ENCODE assay signal across 1 cellular context in the genomic region with DNA sequence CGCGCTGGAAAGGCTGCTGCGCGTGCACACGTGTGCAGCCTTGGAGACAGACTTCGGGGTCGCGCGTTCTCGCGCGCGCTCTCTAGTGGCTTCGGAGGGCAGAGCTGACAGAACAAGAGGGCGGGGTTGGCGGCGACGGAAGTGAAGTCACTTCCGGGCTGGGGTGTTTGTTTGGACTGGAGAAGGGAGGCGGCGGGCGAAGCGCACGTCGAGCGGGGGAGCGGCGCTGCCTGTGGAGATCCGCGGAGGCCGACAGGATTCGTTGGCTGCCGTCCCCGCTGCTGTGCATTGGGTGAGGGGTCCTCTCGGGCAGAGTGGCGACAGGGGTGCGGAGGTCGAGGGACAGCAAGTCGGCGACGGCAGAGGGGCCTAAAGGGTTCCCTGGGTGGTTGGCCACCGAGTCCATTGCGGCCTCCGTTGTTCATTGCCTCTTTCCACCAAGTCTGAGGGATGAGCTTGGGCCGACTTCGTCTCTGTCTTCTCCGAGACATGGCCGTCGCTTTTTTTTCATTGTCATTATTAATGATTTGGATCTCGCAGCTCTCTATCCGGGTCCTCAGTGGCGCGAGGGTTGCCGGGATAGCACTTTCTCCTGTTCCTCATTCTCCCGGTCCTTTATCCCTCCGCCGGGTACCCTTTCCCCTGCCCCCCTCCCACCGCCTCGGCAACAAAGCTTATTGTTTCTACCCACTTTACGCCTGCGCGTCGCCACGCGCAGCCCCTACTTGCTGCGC.
A peak's percentile ranks its signal among the peaks of the same experiment; 100 is the strongest.
TF ChIP-seq lines count a peak whose summit lies in the region.

A gene with protein sequence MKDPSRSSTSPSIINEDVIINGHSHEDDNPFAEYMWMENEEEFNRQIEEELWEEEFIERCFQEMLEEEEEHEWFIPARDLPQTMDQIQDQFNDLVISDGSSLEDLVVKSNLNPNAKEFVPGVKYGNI (plus strand): TSS at position 166 of the 734 bp plus-strand sequence. CDS start 21,931 bp downstream, outside the sequence.

TF ChIP-seq in HepG2, 621 proteins besides CTCF, POLR2A, EP300 and RAD21 (continued from another document and continues in another):
- TF ChIP-seq MXI1 (IDR thresholded peaks at IDR 0.05; ENCODE audit: borderline replicate concordance, low read depth, low read length) (peak; percentile 99), RFX3 (CRISPR knock-in tag; IDR thresholded peaks at IDR 0.05) (0 out of 2 replicates have a peak, but pooled peaks have one; percentile 5), TGIF2 (CRISPR knock-in tag; IDR thresholded peaks at IDR 0.05) (peak; percentile 51; the same call in 1 of the 2 replicates), NFIB (CRISPR knock-in tag; IDR thresholded peaks at IDR 0.05; ENCODE audit: borderline replicate concordance) (no peak), ZNF33A (CRISPR knock-in tag; IDR thresholded peaks at IDR 0.05; ENCODE audit: borderline replicate concordance) (no peak), ZNF563 (CRISPR knock-in tag; IDR thresholded peaks at IDR 0.05) (no peak), ZNF431 (CRISPR knock-in tag; IDR thresholded peaks at IDR 0.05; ENCODE audit: borderline replicate concordance, low read depth) (peak; percentile 81; the same call in 1 of the 2 replicates), ZNF350 (CRISPR knock-in tag; IDR thresholded peaks at IDR 0.05; ENCODE audit: borderline replicate concordance, low read depth) (no peak; the same call in 1 of the 2 replicates), TBX2 (CRISPR knock-in tag; IDR thresholded peaks at IDR 0.05; ENCODE audit: borderline replicate concordance) (peak; percentile 85), ATF7 (IDR thresholded peaks at IDR 0.05) (no peak), ATF7 (CRISPR knock-in tag; IDR thresholded peaks at IDR 0.05) (peak; percentile 75), DR1 (CRISPR knock-in tag; IDR thresholded peaks at IDR 0.05) (peak; percentile 71; the same call in 1 of the 2 replicates), ZNF337 (CRISPR knock-in tag; IDR thresholded peaks at IDR 0.05; ENCODE audit: borderline replicate concordance, low read depth) (0 out of 2 replicates have a peak, but pooled peaks have one; percentile 68), SP5 (CRISPR knock-in tag; IDR thresholded peaks at IDR 0.05; ENCODE audit: borderline replicate concordance, low read depth) (peak; percentile 65; the same call in 1 of the 2 replicates), ZNF577 (CRISPR knock-in tag; IDR thresholded peaks at IDR 0.05; ENCODE audit: borderline replicate concordance, low read depth) (no peak; the same call in 1 of the 2 replicates), ZNF33B (CRISPR knock-in tag; IDR thresholded peaks at IDR 0.05) (peak; percentile 57; the same call in 1 of the 2 replicates), GPN1 (CRISPR knock-in tag; IDR thresholded peaks at IDR 0.05; ENCODE audit: borderline replicate concordance) (no peak; the same call in 1 of the 2 replicates), RFX1 (IDR thresholded peaks at IDR 0.05) (no peak), ZBTB8A (CRISPR knock-in tag; IDR thresholded peaks at IDR 0.05; ENCODE audit: borderline replicate concordance, low read depth) (peak; percentile 81; the same call in 1 of the 2 replicates), ZFP36L1 (CRISPR knock-in tag; IDR thresholded peaks at IDR 0.05) (no peak), ZNF382 (CRISPR knock-in tag; IDR thresholded peaks at IDR 0.05; ENCODE audit: borderline replicate concordance) (no peak), PHF5A (CRISPR knock-in tag; IDR thresholded peaks at IDR 0.05; ENCODE audit: low read depth, unreplicated experiment) (no peak), ZNF326 (CRISPR knock-in tag; IDR thresholded peaks at IDR 0.05; ENCODE audit: borderline replicate concordance) (no peak), MAFK (conservative IDR thresholded peaks at IDR 0.05 in 1 of 2, IDR thresholded peaks at IDR 0.05 in 1 of 2; ENCODE audit: low read length in 2 of 2) (no peak), MED8 (CRISPR knock-in tag; IDR thresholded peaks at IDR 0.05; ENCODE audit: insufficient replicate concordance) (peak; percentile 82), KLF6 (CRISPR knock-in tag; IDR thresholded peaks at IDR 0.05) (peak; percentile 56; the same call in 1 of the 2 replicates), NCOA1 (CRISPR knock-in tag; IDR thresholded peaks at IDR 0.05) (no peak), ZNF331 (CRISPR knock-in tag; IDR thresholded peaks at IDR 0.05) (peak; percentile 56; the same call in 1 of the 2 replicates), ZNF20 (CRISPR knock-in tag; IDR thresholded peaks at IDR 0.05) (no peak), KLF12 (CRISPR knock-in tag; IDR thresholded peaks at IDR 0.05; ENCODE audit: borderline replicate concordance) (no peak; the same call in none of the 2 replicates), TOE1 (CRISPR knock-in tag; IDR thresholded peaks at IDR 0.05) (no peak), SOX5 (CRISPR knock-in tag; IDR thresholded peaks at IDR 0.05; ENCODE audit: borderline replicate concordance) (peak; percentile 92), ZSCAN20 (CRISPR knock-in tag; IDR thresholded peaks at IDR 0.05; ENCODE audit: borderline replicate concordance) (no peak), ARNT2 (CRISPR knock-in tag; IDR thresholded peaks at IDR 0.05; ENCODE audit: low read depth) (no peak), KMT2B (CRISPR knock-in tag; IDR thresholded peaks at IDR 0.05) (peak; percentile 85), STAT5B (CRISPR knock-in tag; IDR thresholded peaks at IDR 0.05) (no peak), KLF13 (CRISPR knock-in tag; IDR thresholded peaks at IDR 0.05) (no peak; the same call in 1 of the 2 replicates), ZC3H4 (CRISPR knock-in tag; IDR thresholded peaks at IDR 0.05; ENCODE audit: borderline replicate concordance) (no peak), HMG20B (CRISPR knock-in tag; conservative IDR thresholded peaks at IDR 0.05) (peak; percentile 16; the same call in 1 of the 2 replicates)
- TF ChIP-seq, protein P1, sequence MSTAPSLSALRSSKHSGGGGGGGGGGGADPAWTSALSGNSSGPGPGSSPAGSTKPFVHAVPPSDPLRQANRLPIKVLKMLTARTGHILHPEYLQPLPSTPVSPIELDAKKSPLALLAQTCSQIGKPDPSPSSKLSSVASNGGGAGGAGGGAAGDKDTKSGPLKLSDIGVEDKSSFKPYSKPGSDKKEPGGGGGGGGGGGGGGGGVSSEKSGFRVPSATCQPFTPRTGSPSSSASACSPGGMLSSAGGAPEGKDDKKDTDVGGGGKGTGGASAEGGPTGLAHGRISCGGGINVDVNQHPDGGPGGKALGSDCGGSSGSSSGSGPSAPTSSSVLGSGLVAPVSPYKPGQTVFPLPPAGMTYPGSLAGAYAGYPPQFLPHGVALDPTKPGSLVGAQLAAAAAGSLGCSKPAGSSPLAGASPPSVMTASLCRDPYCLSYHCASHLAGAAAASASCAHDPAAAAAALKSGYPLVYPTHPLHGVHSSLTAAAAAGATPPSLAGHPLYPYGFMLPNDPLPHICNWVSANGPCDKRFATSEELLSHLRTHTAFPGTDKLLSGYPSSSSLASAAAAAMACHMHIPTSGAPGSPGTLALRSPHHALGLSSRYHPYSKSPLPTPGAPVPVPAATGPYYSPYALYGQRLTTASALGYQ (CRISPR knock-in tag; IDR thresholded peaks at IDR 0.05) = no peak; the same call in 1 of the 2 replicates
- TF ChIP-seq, protein P2, sequence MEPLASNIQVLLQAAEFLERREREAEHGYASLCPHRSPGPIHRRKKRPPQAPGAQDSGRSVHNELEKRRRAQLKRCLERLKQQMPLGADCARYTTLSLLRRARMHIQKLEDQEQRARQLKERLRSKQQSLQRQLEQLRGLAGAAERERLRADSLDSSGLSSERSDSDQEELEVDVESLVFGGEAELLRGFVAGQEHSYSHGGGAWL (CRISPR knock-in tag; IDR thresholded peaks at IDR 0.05) = peak; percentile 79
- TF ChIP-seq, protein P3, sequence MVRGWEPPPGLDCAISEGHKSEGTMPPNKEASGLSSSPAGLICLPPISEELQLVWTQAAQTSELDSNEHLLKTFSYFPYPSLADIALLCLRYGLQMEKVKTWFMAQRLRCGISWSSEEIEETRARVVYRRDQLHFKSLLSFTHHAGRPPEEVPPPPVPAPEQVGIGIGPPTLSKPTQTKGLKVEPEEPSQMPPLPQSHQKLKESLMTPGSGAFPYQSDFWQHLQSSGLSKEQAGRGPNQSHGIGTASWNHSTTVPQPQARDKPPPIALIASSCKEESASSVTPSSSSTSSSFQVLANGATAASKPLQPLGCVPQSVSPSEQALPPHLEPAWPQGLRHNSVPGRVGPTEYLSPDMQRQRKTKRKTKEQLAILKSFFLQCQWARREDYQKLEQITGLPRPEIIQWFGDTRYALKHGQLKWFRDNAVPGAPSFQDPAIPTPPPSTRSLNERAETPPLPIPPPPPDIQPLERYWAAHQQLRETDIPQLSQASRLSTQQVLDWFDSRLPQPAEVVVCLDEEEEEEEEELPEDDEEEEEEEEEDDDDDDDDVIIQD (CRISPR knock-in tag; IDR thresholded peaks at IDR 0.05; ENCODE audit: low read depth) = no peak; the same call in 1 of the 2 replicates
- TF ChIP-seq, protein P4, sequence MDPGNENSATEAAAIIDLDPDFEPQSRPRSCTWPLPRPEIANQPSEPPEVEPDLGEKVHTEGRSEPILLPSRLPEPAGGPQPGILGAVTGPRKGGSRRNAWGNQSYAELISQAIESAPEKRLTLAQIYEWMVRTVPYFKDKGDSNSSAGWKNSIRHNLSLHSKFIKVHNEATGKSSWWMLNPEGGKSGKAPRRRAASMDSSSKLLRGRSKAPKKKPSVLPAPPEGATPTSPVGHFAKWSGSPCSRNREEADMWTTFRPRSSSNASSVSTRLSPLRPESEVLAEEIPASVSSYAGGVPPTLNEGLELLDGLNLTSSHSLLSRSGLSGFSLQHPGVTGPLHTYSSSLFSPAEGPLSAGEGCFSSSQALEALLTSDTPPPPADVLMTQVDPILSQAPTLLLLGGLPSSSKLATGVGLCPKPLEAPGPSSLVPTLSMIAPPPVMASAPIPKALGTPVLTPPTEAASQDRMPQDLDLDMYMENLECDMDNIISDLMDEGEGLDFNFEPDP (CRISPR knock-in tag; conservative IDR thresholded peaks at IDR 0.05) = no peak
- TF ChIP-seq, protein P5, sequence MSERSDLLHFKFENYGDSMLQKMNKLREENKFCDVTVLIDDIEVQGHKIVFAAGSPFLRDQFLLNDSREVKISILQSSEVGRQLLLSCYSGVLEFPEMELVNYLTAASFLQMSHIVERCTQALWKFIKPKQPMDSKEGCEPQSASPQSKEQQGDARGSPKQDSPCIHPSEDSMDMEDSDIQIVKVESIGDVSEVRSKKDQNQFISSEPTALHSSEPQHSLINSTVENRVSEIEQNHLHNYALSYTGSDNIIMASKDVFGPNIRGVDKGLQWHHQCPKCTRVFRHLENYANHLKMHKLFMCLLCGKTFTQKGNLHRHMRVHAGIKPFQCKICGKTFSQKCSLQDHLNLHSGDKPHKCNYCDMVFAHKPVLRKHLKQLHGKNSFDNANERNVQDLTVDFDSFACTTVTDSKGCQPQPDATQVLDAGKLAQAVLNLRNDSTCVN (CRISPR knock-in tag; IDR thresholded peaks at IDR 0.05; ENCODE audit: borderline replicate concordance) = peak; percentile 47; the same call in 1 of the 2 replicates
- TF ChIP-seq, protein P6, sequence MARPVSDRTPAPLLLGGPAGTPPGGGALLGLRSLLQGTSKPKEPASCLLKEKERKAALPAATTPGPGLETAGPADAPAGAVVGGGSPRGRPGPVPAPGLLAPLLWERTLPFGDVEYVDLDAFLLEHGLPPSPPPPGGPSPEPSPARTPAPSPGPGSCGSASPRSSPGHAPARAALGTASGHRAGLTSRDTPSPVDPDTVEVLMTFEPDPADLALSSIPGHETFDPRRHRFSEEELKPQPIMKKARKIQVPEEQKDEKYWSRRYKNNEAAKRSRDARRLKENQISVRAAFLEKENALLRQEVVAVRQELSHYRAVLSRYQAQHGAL (CRISPR knock-in tag; IDR thresholded peaks at IDR 0.05; ENCODE audit: not compliant biosample characterization) = no peak
- TF ChIP-seq, protein P7, sequence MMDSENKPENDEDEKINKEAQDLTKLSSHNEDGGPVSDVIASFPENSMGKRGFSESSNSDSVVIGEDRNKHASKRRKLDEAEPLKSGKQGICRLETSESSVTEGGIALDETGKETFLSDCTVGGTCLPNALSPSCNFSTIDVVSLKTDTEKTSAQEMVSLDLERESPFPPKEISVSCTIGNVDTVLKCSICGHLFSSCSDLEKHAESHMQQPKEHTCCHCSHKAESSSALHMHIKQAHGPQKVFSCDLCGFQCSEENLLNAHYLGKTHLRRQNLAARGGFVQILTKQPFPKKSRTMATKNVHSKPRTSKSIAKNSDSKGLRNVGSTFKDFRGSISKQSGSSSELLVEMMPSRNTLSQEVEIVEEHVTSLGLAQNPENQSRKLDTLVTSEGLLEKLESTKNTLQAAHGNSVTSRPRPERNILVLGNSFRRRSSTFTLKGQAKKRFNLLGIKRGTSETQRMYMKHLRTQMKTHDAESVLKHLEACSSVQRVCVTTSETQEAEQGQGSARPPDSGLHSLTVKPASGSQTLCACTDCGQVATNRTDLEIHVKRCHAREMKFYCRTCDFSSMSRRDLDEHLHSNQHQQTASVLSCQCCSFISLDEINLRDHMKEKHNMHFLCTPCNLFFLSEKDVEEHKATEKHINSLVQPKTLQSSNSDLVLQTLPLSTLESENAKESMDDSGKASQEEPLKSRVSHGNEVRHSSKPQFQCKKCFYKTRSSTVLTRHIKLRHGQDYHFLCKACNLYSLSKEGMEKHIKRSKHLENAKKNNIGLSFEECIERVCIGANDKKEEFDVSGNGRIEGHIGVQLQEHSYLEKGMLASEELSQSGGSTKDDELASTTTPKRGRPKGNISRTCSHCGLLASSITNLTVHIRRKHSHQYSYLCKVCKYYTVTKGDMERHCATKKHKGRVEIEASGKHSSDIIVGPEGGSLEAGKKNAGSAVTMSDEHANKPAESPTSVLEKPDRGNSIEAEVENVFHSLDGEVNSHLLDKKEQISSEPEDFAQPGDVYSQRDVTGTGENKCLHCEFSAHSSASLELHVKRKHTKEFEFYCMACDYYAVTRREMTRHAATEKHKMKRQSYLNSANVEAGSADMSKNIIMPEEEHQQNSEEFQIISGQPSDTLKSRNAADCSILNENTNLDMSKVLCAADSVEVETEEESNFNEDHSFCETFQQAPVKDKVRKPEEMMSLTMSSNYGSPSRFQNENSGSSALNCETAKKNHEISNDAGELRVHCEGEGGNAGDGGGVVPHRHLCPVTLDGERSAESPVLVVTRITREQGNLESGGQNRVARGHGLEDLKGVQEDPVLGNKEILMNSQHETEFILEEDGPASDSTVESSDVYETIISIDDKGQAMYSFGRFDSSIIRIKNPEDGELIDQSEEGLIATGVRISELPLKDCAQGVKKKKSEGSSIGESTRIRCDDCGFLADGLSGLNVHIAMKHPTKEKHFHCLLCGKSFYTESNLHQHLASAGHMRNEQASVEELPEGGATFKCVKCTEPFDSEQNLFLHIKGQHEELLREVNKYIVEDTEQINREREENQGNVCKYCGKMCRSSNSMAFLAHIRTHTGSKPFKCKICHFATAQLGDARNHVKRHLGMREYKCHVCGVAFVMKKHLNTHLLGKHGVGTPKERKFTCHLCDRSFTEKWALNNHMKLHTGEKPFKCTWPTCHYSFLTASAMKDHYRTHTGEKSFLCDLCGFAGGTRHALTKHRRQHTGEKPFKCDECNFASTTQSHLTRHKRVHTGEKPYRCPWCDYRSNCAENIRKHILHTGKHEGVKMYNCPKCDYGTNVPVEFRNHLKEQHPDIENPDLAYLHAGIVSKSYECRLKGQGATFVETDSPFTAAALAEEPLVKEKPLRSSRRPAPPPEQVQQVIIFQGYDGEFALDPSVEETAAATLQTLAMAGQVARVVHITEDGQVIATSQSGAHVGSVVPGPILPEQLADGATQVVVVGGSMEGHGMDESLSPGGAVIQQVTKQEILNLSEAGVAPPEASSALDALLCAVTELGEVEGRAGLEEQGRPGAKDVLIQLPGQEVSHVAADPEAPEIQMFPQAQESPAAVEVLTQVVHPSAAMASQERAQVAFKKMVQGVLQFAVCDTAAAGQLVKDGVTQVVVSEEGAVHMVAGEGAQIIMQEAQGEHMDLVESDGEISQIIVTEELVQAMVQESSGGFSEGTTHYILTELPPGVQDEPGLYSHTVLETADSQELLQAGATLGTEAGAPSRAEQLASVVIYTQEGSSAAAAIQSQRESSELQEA (CRISPR knock-in tag; IDR thresholded peaks at IDR 0.05; ENCODE audit: not compliant biosample characterization) = no peak
